13 cellular contexts compared by ENCODE assay signal in the genomic region with DNA sequence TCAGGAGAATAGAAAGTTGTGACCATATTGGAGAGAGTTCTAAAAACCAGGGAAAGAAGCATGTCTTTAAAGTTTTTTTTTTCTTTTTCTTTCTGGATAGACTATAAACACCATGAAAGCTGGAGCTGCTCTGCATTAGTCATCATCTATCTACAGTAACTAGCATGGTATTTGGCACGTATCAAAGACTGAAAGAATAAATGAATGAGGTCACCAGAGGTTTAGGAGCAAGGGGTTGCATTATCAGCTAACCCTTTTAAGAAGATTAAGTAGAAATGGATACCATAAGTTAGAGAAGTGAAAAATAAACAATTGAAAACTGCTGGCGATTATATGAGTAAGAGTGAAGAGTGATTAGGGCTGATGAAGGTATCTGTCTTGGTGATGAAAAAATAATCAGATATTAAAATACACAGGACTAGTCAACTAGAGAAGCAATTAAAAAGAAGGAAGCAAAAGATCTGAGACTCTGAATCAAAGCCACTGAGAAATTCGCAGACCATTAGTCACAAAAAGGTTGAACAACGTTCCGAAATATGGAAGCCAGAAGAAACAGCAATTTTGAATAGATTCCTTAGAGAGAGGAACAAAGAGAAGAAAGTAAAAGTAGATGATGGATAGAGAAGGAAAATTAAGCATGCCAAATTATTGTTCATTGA.
DNase-seq lines count a peak whose midpoint lies in the region; ATAC-seq lines count a peak whose summit lies in the region.
"Had no signal": no experiment of that assay in that cellular context is flagged by ENCODE, and none has a peak within 500 bp of the region (broad histone marks: within the 10 kb centered on the region; RNA-seq: fewer than 3 reads in every experiment).

No MANE protein-coding gene starts in this region.

- intact Hi-C loops in posterior cingulate gyrus (cut with DNase I), result no loop called here

- DNase-seq in GM03348 (ENCODE audit: low spot score) (peak; percentile 63), RKO (ENCODE audit: low spot score) (peak; percentile 10), fibroblast of gingiva (ENCODE audit: low read depth) (peak; percentile 16), pulmonary artery endothelial cell (ENCODE audit: low read depth, low spot score) (peak; percentile 13), T-helper 2 cell (no peak), posterior cingulate gyrus (no peak)
- DNase-seq: activated B cell treated with CpG ODN at 0.5 μM for 24 hours; activated T-cell treated with anti-CD3 and anti-CD28 coated beads, Interleukin-2, amount 50 U/mL, for 4 hours; cerebellar nuclear complex; SHP77 treated with DMSO at 0.1 percent for 48 hours; stimulated activated CD4-positive, alpha-beta T cell treated with anti-CD3 and anti-CD28 coated beads, Interleukin-4, amount 100 ng/mL, for 24 hours had no signal

- ATAC-seq in HG02852 (IDR thresholded peaks at IDR 0.05; ENCODE audit: unreplicated experiment), result no peak
- ATAC-seq in GM18520 (IDR thresholded peaks at IDR 0.05; ENCODE audit: unreplicated experiment), result no peak
- ATAC-seq: activated T-cell treated with anti-CD3 and anti-CD28 coated beads, Interleukin-2, amount 50 U/mL, for 4 hours had no signal

Comparison
In these comparisons a context has a peak if more than half of its experiments do, and no peak if none do; other contexts are left out.
1. DNase-seq: peak in GM03348 (single experiment), RKO (single experiment), fibroblast of gingiva (single experiment) and pulmonary artery endothelial cell (single experiment); none in T-helper 2 cell (0 of 5) and posterior cingulate gyrus (0 of 10).